In the genomic region with DNA sequence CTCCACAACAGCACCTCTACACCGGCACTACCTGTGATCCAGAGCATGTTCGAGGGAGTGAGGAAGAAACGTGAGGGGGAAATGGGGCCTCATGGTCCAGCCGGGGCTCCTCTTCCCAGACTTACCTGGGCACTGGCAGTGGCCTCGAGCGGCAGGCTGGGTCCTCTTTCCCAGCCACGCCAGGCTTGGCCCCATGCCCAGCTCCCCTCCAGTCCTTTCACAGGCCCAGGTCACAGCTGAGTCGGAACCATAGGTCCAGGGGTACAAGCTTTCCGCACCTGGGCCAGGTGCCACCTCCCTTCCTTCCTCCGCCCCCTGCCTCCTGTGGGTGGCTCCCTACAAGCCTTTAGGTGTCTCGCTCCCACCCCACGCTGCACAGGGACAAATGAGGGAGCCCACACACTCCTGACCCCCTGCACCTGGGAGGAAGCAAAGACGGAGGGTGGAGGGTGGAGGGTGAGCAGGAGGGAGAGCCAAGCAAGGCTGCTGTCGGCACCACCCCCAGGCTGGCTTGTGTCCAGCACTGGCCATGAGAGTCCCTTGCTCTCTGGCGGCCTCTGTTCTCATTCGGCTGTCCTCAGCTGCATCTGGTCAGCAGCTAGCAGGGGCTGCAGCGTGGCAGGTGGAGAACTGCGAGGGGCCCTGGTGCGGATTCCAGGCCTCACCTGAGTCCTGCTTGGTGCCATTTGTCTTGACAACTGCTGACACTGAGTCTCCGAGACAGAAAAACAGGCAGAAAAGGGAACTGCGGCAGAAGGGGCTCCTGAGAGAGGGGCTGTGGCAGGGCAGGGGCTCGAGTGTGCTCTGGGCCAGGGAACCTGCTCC, we compare ENCODE assay signal across 13 cellular contexts. TPM values are rescaled to one million over a fixed set of nuclear protein-coding genes. Genes with fewer than 3 reads are reported as not detected.
DNase-seq lines count a peak whose midpoint lies in the region; ATAC-seq and TF ChIP-seq lines count a peak whose summit lies in the region.
"Had no signal": no experiment of that assay in that cellular context is flagged by ENCODE, and none has a peak within 500 bp of the region (broad histone marks: within the 10 kb centered on the region; RNA-seq: fewer than 3 reads in every experiment).

No MANE protein-coding gene starts in this region.

- peaks cover 27% of the 10 kb centered on the region for H3K27me3 Mint-ChIP-seq in osteocyte (ENCODE audit: unreplicated experiment)

- no peak for TF ChIP-seq CTCF in osteocyte (IDR thresholded peaks at IDR 0.05)

- intact Hi-C loops in Right ventricle myocardium superior (cut with DNase I): no loop called here

- no peak overlapping the region for H3K4me3 Mint-ChIP-seq in osteocyte (ENCODE audit: unreplicated experiment)
- H3K4me3 Mint-ChIP-seq: activated B cell treated with CpG ODN at 0.5 μM for 24 hours had no signal

- H3K4me1 Mint-ChIP-seq in osteocyte (ENCODE audit: unreplicated experiment): peaks cover 8% of the 10 kb centered on the region
- H3K4me1 Mint-ChIP-seq: activated B cell treated with CpG ODN at 0.5 μM for 24 hours had no signal

- H3K27ac Mint-ChIP-seq in osteocyte (ENCODE audit: unreplicated experiment): no peak overlapping the region
- H3K27ac Mint-ChIP-seq: activated B cell treated with CpG ODN at 0.5 μM for 24 hours had no signal

- DNase-seq in DMS79 treated with DMSO at 0.1 percent for 48 hours (lab: John Stamatoyannopoulos, UW): peak; percentile 71
- DNase-seq in NCI-H69 (lab: John Stamatoyannopoulos, UW): peak; percentile 20
- DNase-seq in Right ventricle myocardium superior: peak; percentile 75
- DNase-seq in osteocyte (ENCODE audit: extremely low spot score, unreplicated experiment): peak; percentile 83
- no peak for DNase-seq in stimulated activated CD4-positive, alpha-beta T cell treated with anti-CD3 and anti-CD28 coated beads, Interleukin-4, amount 100 ng/mL, for 24 hours
- DNase-seq in glomerular visceral epithelial cell (ENCODE audit: extremely low spot score): no peak
- DNase-seq in Kasumi-1 (lab: John Stamatoyannopoulos, UW): no peak
- DNase-seq: activated B cell treated with CpG ODN at 0.5 μM for 24 hours, KBM-7, NCI-H1694, NCI-H774 had no signal

- no peaks in the 10 kb centered on the region for H3K36me3 Mint-ChIP-seq in osteocyte (ENCODE audit: unreplicated experiment)

- no peaks in the 10 kb centered on the region for H3K9me3 Mint-ChIP-seq in osteocyte (ENCODE audit: unreplicated experiment)
- H3K9me3 Mint-ChIP-seq: activated B cell treated with CpG ODN at 0.5 μM for 24 hours had no signal

- peak; percentile 81 for ATAC-seq in Right ventricle myocardium superior (ENCODE audit: poor library complexity)
- ATAC-seq in HG03571 (IDR thresholded peaks at IDR 0.05; ENCODE audit: unreplicated experiment): no peak

RNA-seq across cellular contexts. Expression of gene ADRA2B, which starts 26.8 kb away (rescaled TPM):
- total RNA-seq in Right ventricle myocardium superior (6.4 TPM), osteocyte (not detected in 2 replicates)
- total RNA-seq: renal cortical epithelial cell had no signal

RNA-seq across cellular contexts. Expression of gene ASTL, which starts 48.7 kb away (rescaled TPM):
- total RNA-seq in Right ventricle myocardium superior (not detected), osteocyte (not detected in 2 replicates)
- total RNA-seq: renal cortical epithelial cell had no signal

RNA-seq across cellular contexts. Expression of gene GPAT2, which starts 54.9 kb away (rescaled TPM):
- total RNA-seq in Right ventricle myocardium superior: 6.4 TPM
- total RNA-seq in osteocyte: not detected in 2 replicates

RNA-seq across cellular contexts. Expression of gene DUSP2, which starts 55.7 kb away (rescaled TPM):
- 1.5 TPM for total RNA-seq in Right ventricle myocardium superior
- 0.68 and 0.78 TPM in 2 replicates for total RNA-seq in osteocyte

Comparison
In these comparisons a context has a peak if more than half of its experiments do, and no peak if none do; other contexts are left out.
1. DNase-seq: peak in DMS79 treated with DMSO at 0.1 percent for 48 hours (single experiment), NCI-H69 (single experiment), Right ventricle myocardium superior (single experiment) and osteocyte (single experiment); none in stimulated activated CD4-positive, alpha-beta T cell treated with anti-CD3 and anti-CD28 coated beads, Interleukin-4, amount 100 ng/mL, for 24 hours (single experiment), glomerular visceral epithelial cell (single experiment) and Kasumi-1 (0 of 2).